Comparison of ENCODE assay signal across 23 cellular contexts in the genomic region with DNA sequence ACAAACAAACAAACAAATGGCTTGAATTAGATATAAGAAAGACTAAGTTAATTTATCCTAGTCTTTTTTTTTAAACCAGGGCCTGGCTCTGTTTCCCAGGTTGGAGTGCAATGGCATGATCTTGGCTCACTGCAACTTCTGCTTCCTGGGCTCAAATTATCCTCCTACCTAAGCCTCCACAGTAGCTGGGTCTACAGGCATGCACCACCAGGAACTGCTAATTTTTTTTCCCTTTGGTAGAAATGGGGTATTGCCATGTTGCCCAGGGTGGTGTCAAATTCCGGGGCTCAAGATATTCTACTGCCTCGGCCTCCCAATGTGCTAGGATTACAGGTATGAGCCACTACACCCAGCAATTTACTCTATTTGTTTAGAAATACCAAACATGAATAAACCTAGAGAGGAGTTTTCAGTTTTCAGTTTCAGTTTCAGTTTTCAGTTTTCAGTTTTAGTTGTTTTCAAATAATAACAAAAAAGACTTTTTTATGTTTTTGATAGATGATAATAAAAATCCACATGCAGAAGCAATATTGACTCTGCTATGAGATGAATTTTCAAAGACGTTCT.
DNase-seq lines count a peak whose midpoint lies in the region; TF ChIP-seq lines count a peak whose summit lies in the region.
"Had no signal": no experiment of that assay in that cellular context is flagged by ENCODE, and none has a peak within 500 bp of the region (broad histone marks: within the 10 kb centered on the region; RNA-seq: fewer than 3 reads in every experiment).

No MANE protein-coding gene starts in this region.

- no peak overlapping the region for H2AK5ac ChIP-seq in mesenchymal stem cell (ENCODE audit: low read length, severe bottlenecking)

- no peak overlapping the region for H3K18ac ChIP-seq in mesenchymal stem cell (ENCODE audit: low read depth in 1 of 2, low read length in 2 of 2)

- DNase-seq in activated CD4-positive, alpha-beta T cell treated with anti-CD3 and anti-CD28 coated beads, Interleukin-2, amount 10 ng/mL, durations not matched to agents 7 days and 5 days = no peak
- no peak for DNase-seq in activated CD4-positive, alpha-beta T cell treated with anti-CD3 and anti-CD28 coated beads, Interleukin-2, amount 50 U/mL, for 1 hour
- DNase-seq in CD8-positive, alpha-beta memory T cell = no peak
- DNase-seq in mesenchymal stem cell (peak; percentile 13), NCI-H524 (lab: John Stamatoyannopoulos, UW) (no peak), NCI-H187 (lab: John Stamatoyannopoulos, UW) (no peak), inferior parietal cortex (ENCODE audit: extremely low spot score) (no peak)
- DNase-seq: activated naive CD4-positive, alpha-beta T cell treated with anti-CD3 and anti-CD28 coated beads, Interleukin-2, amount 50 U/mL, for 16 hours; DMS 273 treated with DMSO at 0.1 percent for 48 hours; effector CD8-positive, alpha-beta T cell; kidney glomerular epithelial cell; mammary epithelial cell; MV-4-11; NCI-H1930; NCI-H446; stimulated activated CD4-positive, alpha-beta T cell treated with anti-CD3 and anti-CD28 coated beads, Interleukin-12 subunit alpha, Interleukin-12 subunit beta, amount 100 ng/mL, for 4 hours; SW 1271 had no signal

- H4K8ac ChIP-seq in mesenchymal stem cell (ENCODE audit: low read length) = peak overlapping the region; percentile 28

- H3K4ac ChIP-seq in mesenchymal stem cell (ENCODE audit: low read depth in 1 of 2, low read length in 2 of 2) = peak overlapping the region in 1 of 2 experiments; percentile 15

- no peak overlapping the region for H2BK15ac ChIP-seq in mesenchymal stem cell (ENCODE audit: low read depth, poor library complexity, severe bottlenecking)

- POLR2A ChIA-PET in activated CD4-positive, alpha-beta T cell treated with anti-CD3 and anti-CD28 coated beads, Interleukin-2, amount 10 ng/mL, durations not matched to agents 7 days and 5 days (lab: Charles Lee) = no interaction called here
- POLR2A ChIA-PET in CD8-positive, alpha-beta memory T cell (lab: Charles Lee) = no interaction called here

- H3K36me3 Mint-ChIP-seq in activated CD4-positive, alpha-beta T cell treated with anti-CD3 and anti-CD28 coated beads, Interleukin-2, amount 10 ng/mL, durations not matched to agents 7 days and 5 days (ENCODE audit: low read depth) = no peaks in the 10 kb centered on the region
- no peaks in the 10 kb centered on the region for H3K36me3 Mint-ChIP-seq in CD8-positive, alpha-beta memory T cell
- H3K36me3 Mint-ChIP-seq: IgD-negative memory B cell had no signal

- H3F3A ChIP-seq in OCI-LY1 (ENCODE audit: insufficient read depth, low read length) = no peaks in the 10 kb centered on the region

- H2BK120ac ChIP-seq in mesenchymal stem cell (ENCODE audit: low read depth, low read length) = no peak overlapping the region

- CTCF ChIA-PET in activated CD4-positive, alpha-beta T cell treated with anti-CD3 and anti-CD28 coated beads, Interleukin-2, amount 10 ng/mL, durations not matched to agents 7 days and 5 days (lab: Charles Lee) = no interaction called here
- CTCF ChIA-PET in CD8-positive, alpha-beta memory T cell (lab: Charles Lee) = no interaction called here

- peak overlapping the region; percentile 81 for H3K27ac Mint-ChIP-seq in activated CD4-positive, alpha-beta T cell treated with anti-CD3 and anti-CD28 coated beads, Interleukin-2, amount 10 ng/mL, durations not matched to agents 7 days and 5 days
- H3K27ac Mint-ChIP-seq in CD8-positive, alpha-beta memory T cell = peak overlapping the region in 7 of 8 donors; percentile 13 to 94 (median 74)
- H3K27ac Mint-ChIP-seq: IgD-negative memory B cell had no signal

- H3K4me3 Mint-ChIP-seq in activated CD4-positive, alpha-beta T cell treated with anti-CD3 and anti-CD28 coated beads, Interleukin-2, amount 10 ng/mL, durations not matched to agents 7 days and 5 days = peak overlapping the region; percentile 48
- H3K4me3 Mint-ChIP-seq in CD8-positive, alpha-beta memory T cell = peak overlapping the region; percentile 53 to 82 (median 77)
- H3K4me3 Mint-ChIP-seq: IgD-negative memory B cell had no signal

- no peaks in the 10 kb centered on the region for H3K79me2 ChIP-seq in OCI-LY1 (ENCODE audit: insufficient read depth, low read length)

- H2BK12ac ChIP-seq in mesenchymal stem cell (ENCODE audit: low read length in 2 of 2) = no peak overlapping the region

- no peaks in the 10 kb centered on the region for H3K79me1 ChIP-seq in mesenchymal stem cell (replicated peaks; ENCODE audit: low read length, poor library complexity, severe bottlenecking)

- H3K23ac ChIP-seq in mesenchymal stem cell (ENCODE audit: low read length in 2 of 2) = no peak overlapping the region

- no peak overlapping the region for H4K91ac ChIP-seq in mesenchymal stem cell (ENCODE audit: low read length)

- no peaks in the 10 kb centered on the region for H3K36me3 ChIP-seq in CD8-positive, alpha-beta memory T cell (ENCODE audit: insufficient read depth, low read length)
- H3K36me3 ChIP-seq in OCI-LY1 (ENCODE audit: insufficient read depth, low read length) = no peaks in the 10 kb centered on the region
- H3K36me3 ChIP-seq in mesenchymal stem cell (ENCODE audit: control insufficient read depth in 1 of 2, insufficient read depth in 2 of 2, low read depth in 1 of 2, low read length in 2 of 2) = no peaks in the 10 kb centered on the region
- H3K36me3 ChIP-seq: gastroesophageal sphincter had no signal

- TF ChIP-seq CTCF in OCI-LY1 (IDR thresholded peaks at IDR 0.05; ENCODE audit: low read length) = no peak

- peak overlapping the region; percentile 15; the same call in 1 of the 2 replicates for H3K9ac ChIP-seq in OCI-LY1 (ENCODE audit: low read length)
- H3K9ac ChIP-seq in mesenchymal stem cell (ENCODE audit: low read length) = no peak overlapping the region

- no peaks in the 10 kb centered on the region for H3K9me2 ChIP-seq in OCI-LY1 (ENCODE audit: low read depth, low read length)

- no peaks in the 10 kb centered on the region for H3K27me3 ChIP-seq in CD8-positive, alpha-beta memory T cell (ENCODE audit: insufficient read depth, low read length, poor library complexity, severe bottlenecking)
- no peaks in the 10 kb centered on the region for H3K27me3 ChIP-seq in OCI-LY1 (ENCODE audit: insufficient read depth, low read length)
- H3K27me3 ChIP-seq in mesenchymal stem cell (ENCODE audit: control insufficient read depth in 1 of 2, insufficient read depth in 1 of 2, low read length in 2 of 2) = no peaks in the 10 kb centered on the region
- H3K27me3 ChIP-seq: gastroesophageal sphincter had no signal

- H3K4me1 ChIP-seq in CD8-positive, alpha-beta memory T cell (ENCODE audit: insufficient read depth, low read length) = no peaks in the 10 kb centered on the region
- peaks cover 15% of the 10 kb centered on the region for H3K4me1 ChIP-seq in OCI-LY1 (ENCODE audit: insufficient read depth, low read length, severe bottlenecking)
- no peaks in the 10 kb centered on the region for H3K4me1 ChIP-seq in mesenchymal stem cell (ENCODE audit: control insufficient read depth, insufficient read depth, low read depth, low read length)
- H3K4me1 ChIP-seq: A549, gastroesophageal sphincter had no signal

- H2AFZ ChIP-seq in OCI-LY1 (ENCODE audit: low read length) (peak overlapping the region; percentile 88), mesenchymal stem cell (ENCODE audit: low read depth, low read length) (no peak overlapping the region)

- H3K4me3 ChIP-seq in CD8-positive, alpha-beta memory T cell (ENCODE audit: low read length) = no peak overlapping the region
- H3K4me3 ChIP-seq in OCI-LY1 (ENCODE audit: low read depth, low read length, poor library complexity, severe bottlenecking) (peak overlapping the region; percentile 36), mesenchymal stem cell (ENCODE audit: insufficient read depth in 1 of 2, low read depth in 1 of 2, low read length in 2 of 2) (no peak overlapping the region)
- H3K4me3 ChIP-seq: A549, gastroesophageal sphincter had no signal

- H4K20me1 ChIP-seq in OCI-LY1 (ENCODE audit: insufficient read depth, low read length) = no peaks in the 10 kb centered on the region

- no peaks in the 10 kb centered on the region for H3K9me3 ChIP-seq in CD8-positive, alpha-beta memory T cell (ENCODE audit: low read length)
- H3K9me3 ChIP-seq in OCI-LY1 (ENCODE audit: low read length) (no peaks in the 10 kb centered on the region), mesenchymal stem cell (ENCODE audit: control insufficient read depth, low read length) (peaks cover 15% of the 10 kb centered on the region)
- H3K9me3 ChIP-seq: A549, gastroesophageal sphincter had no signal

- no peaks in the 10 kb centered on the region for H3K27me3 Mint-ChIP-seq in activated CD4-positive, alpha-beta T cell treated with anti-CD3 and anti-CD28 coated beads, Interleukin-2, amount 10 ng/mL, durations not matched to agents 7 days and 5 days
- H3K27me3 Mint-ChIP-seq in CD8-positive, alpha-beta memory T cell = no peaks in the 10 kb centered on the region
- H3K27me3 Mint-ChIP-seq: IgD-negative memory B cell had no signal

- H3K4me1 Mint-ChIP-seq in activated CD4-positive, alpha-beta T cell treated with anti-CD3 and anti-CD28 coated beads, Interleukin-2, amount 10 ng/mL, durations not matched to agents 7 days and 5 days = peaks cover 12% of the 10 kb centered on the region
- H3K4me1 Mint-ChIP-seq in CD8-positive, alpha-beta memory T cell = peaks cover 4 to 6% (median 4%) of the 10 kb centered on the region in 3 donors

- no peak overlapping the region for H3K14ac ChIP-seq in mesenchymal stem cell (ENCODE audit: low read length in 2 of 2)

- H3K9me3 Mint-ChIP-seq in activated CD4-positive, alpha-beta T cell treated with anti-CD3 and anti-CD28 coated beads, Interleukin-2, amount 10 ng/mL, durations not matched to agents 7 days and 5 days = peaks cover 2% of the 10 kb centered on the region
- peaks cover 0 to 21% (median 0%) of the 10 kb centered on the region in 5 donors for H3K9me3 Mint-ChIP-seq in CD8-positive, alpha-beta memory T cell

- H3K27ac ChIP-seq in CD8-positive, alpha-beta memory T cell (ENCODE audit: low read depth, low read length) = no peak overlapping the region
- H3K27ac ChIP-seq in OCI-LY1 (ENCODE audit: low read depth, low read length, poor library complexity, severe bottlenecking) = peak overlapping the region; percentile 47
- no peak overlapping the region for H3K27ac ChIP-seq in mesenchymal stem cell (ENCODE audit: low read length, poor library complexity, severe bottlenecking)
- H3K27ac ChIP-seq: A549, C4-2B, gastroesophageal sphincter, HL-60 had no signal

- 100% methylated on average over 1 of the region's 3 CpGs for WGBS in mesenchymal stem cell

- no peak overlapping the region for H2BK5ac ChIP-seq in mesenchymal stem cell (ENCODE audit: low read depth, low read length, poor library complexity, severe bottlenecking)

- H3K4me2 ChIP-seq in OCI-LY1 (ENCODE audit: low read length) (peak overlapping the region; percentile 49), mesenchymal stem cell (ENCODE audit: low read length, poor library complexity, severe bottlenecking) (peak overlapping the region; percentile 56)
- H3K4me2 ChIP-seq: A549 had no signal
